In genomic region chr1:3068400-3069361, GRCh38 we compare ENCODE assay signal across 9 cellular contexts. TPM values are rescaled to one million over a fixed set of nuclear protein-coding genes. Genes with fewer than 3 reads are reported as not detected.
DNase-seq lines count a peak whose midpoint lies in the region; ATAC-seq and TF ChIP-seq lines count a peak whose summit lies in the region.
"Had no signal": no experiment of that assay in that cellular context is flagged by ENCODE, and none has a peak within 500 bp of the region (broad histone marks: within the 10 kb centered on the region; RNA-seq: fewer than 3 reads in every experiment).

Gene PRDM16, plus strand, starts transcription at chr1:3069203. Its CDS starts 57 bp downstream, at chr1:3069260.

- TF ChIP-seq CTCF in mucosa of descending colon (IDR thresholded peaks at IDR 0.05): no peak

- intact Hi-C loops in mucosa of descending colon (cut with DNase I, micrococcal nuclease): no loop called here

- H3K4me3 ChIP-seq in effector memory CD4-positive, alpha-beta T cell (ENCODE audit: insufficient read depth, low read depth, low read length, poor library complexity, severe bottlenecking): peak within 1 kb of the TSS; percentile 52
- H3K4me3 ChIP-seq in mucosa of descending colon (no peak within 1 kb of the TSS), thymus (ENCODE audit: low read length) (peak within 1 kb of the TSS; percentile 47)

- H3K27ac ChIP-seq in effector memory CD4-positive, alpha-beta T cell (ENCODE audit: insufficient read depth, low read length, poor library complexity, severe bottlenecking): no peak within 1 kb of the TSS
- no peak within 1 kb of the TSS for H3K27ac ChIP-seq in thymus (ENCODE audit: low read depth)
- H3K27ac ChIP-seq: KMS-11 had no signal

- no peaks in the 10 kb centered on the region for H3K9me3 ChIP-seq in effector memory CD4-positive, alpha-beta T cell (ENCODE audit: control insufficient read depth, low read length)
- H3K9me3 ChIP-seq in mucosa of descending colon (no peaks in the 10 kb centered on the region), thymus (ENCODE audit: control insufficient read depth) (peaks cover 2% of the 10 kb centered on the region)

- H3K36me3 ChIP-seq in effector memory CD4-positive, alpha-beta T cell (ENCODE audit: control insufficient read depth, insufficient read depth, low read length): no peaks in the 10 kb centered on the region
- H3K36me3 ChIP-seq in mucosa of descending colon (ENCODE audit: low read depth) (no peaks in the 10 kb centered on the region), thymus (ENCODE audit: control insufficient read depth, insufficient read depth) (no peaks in the 10 kb centered on the region)

- WGBS in thymus: 1% methylated on average over 110 of the region's 110 CpGs

- peaks cover 11% of the 10 kb centered on the region for H3K4me1 ChIP-seq in effector memory CD4-positive, alpha-beta T cell (ENCODE audit: control insufficient read depth, insufficient read depth, low read length, poor library complexity, severe bottlenecking)
- H3K4me1 ChIP-seq in mucosa of descending colon (ENCODE audit: low read depth) (peaks cover 16% of the 10 kb centered on the region), thymus (ENCODE audit: control insufficient read depth, insufficient read depth, low read length) (peaks cover 2% of the 10 kb centered on the region)

- DNase-seq in EH (ENCODE audit: low read depth) (peak; percentile 43), RKO (ENCODE audit: low spot score) (peak; percentile 83), mucosa of descending colon (peak in 2 of 3 donors; percentile 27 to 36), NCI-H2081 (lab: John Stamatoyannopoulos, UW) (no peak), NCI-H82 (lab: John Stamatoyannopoulos, UW) (no peak)
- DNase-seq in effector memory CD4-positive, alpha-beta T cell: no peak
- DNase-seq in central memory CD4-positive, alpha-beta T cell: no peak

- no peak for ATAC-seq in mucosa of descending colon

- H3K27me3 ChIP-seq in effector memory CD4-positive, alpha-beta T cell (replicated peaks; ENCODE audit: control insufficient read depth, insufficient read depth, low read length, poor library complexity, severe bottlenecking): peaks cover 40% of the 10 kb centered on the region
- H3K27me3 ChIP-seq in thymus (ENCODE audit: control insufficient read depth, insufficient read depth): peaks cover 79% of the 10 kb centered on the region

RNA-seq across cellular contexts. Expression of gene PRDM16, which starts in this region (rescaled TPM):
- total RNA-seq in mucosa of descending colon: 1 to 10 TPM; 1.6 to 2.5 (median 2.4) TPM
- 0.55 TPM for polyA plus RNA-seq in thymus

Comparison
In these comparisons a context has a peak if more than half of its experiments do, and no peak if none do; other contexts are left out.
1. DNase-seq: peak in EH (single experiment), RKO (single experiment) and mucosa of descending colon (2 of 3); none in effector memory CD4-positive, alpha-beta T cell (0 of 3), NCI-H2081 (0 of 2), NCI-H82 (single experiment) and central memory CD4-positive, alpha-beta T cell (single experiment).